Comparison of ENCODE assay signal across 1 cellular context in genomic region chr9:69785757-69786156, GRCh38.
TF ChIP-seq lines count a peak whose summit lies in the region.

No MANE protein-coding gene starts in this region.

TF ChIP-seq in GM12878, 131 proteins besides CTCF, POLR2A, EP300 and RAD21:
- TF ChIP-seq, protein P1, sequence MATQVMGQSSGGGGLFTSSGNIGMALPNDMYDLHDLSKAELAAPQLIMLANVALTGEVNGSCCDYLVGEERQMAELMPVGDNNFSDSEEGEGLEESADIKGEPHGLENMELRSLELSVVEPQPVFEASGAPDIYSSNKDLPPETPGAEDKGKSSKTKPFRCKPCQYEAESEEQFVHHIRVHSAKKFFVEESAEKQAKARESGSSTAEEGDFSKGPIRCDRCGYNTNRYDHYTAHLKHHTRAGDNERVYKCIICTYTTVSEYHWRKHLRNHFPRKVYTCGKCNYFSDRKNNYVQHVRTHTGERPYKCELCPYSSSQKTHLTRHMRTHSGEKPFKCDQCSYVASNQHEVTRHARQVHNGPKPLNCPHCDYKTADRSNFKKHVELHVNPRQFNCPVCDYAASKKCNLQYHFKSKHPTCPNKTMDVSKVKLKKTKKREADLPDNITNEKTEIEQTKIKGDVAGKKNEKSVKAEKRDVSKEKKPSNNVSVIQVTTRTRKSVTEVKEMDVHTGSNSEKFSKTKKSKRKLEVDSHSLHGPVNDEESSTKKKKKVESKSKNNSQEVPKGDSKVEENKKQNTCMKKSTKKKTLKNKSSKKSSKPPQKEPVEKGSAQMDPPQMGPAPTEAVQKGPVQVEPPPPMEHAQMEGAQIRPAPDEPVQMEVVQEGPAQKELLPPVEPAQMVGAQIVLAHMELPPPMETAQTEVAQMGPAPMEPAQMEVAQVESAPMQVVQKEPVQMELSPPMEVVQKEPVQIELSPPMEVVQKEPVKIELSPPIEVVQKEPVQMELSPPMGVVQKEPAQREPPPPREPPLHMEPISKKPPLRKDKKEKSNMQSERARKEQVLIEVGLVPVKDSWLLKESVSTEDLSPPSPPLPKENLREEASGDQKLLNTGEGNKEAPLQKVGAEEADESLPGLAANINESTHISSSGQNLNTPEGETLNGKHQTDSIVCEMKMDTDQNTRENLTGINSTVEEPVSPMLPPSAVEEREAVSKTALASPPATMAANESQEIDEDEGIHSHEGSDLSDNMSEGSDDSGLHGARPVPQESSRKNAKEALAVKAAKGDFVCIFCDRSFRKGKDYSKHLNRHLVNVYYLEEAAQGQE (IDR thresholded peaks at IDR 0.05; ENCODE audit: low read depth, low read length), result peak; percentile 59; the same call in 1 of the 2 replicates
- no peak for TF ChIP-seq HSF1 (IDR thresholded peaks at IDR 0.05; ENCODE audit: low read depth, low read length)
